ENCODE assay signal across 18 cellular contexts in genomic region chr11:126547691-126548090, GRCh38.
"Had no signal": no experiment of that assay in that cellular context is flagged by ENCODE, and none has a peak within 500 bp of the region (broad histone marks: within the 10 kb centered on the region; RNA-seq: fewer than 3 reads in every experiment).

No MANE protein-coding gene starts in this region.

- H3K4me3 Mint-ChIP-seq: activated naive CD4-positive, alpha-beta T cell treated with anti-CD3 and anti-CD28 coated beads, Interleukin-2, amount 10 ng/mL, durations not matched to agents 7 days and 5 days; activated T-helper 17 cell treated with anti-CD3 and anti-CD28 coated beads, Interleukin-2, amount 50 U/mL, for 72 hours had no signal

- H3K27ac Mint-ChIP-seq: activated naive CD4-positive, alpha-beta T cell treated with anti-CD3 and anti-CD28 coated beads, Interleukin-2, amount 10 ng/mL, durations not matched to agents 7 days and 5 days; activated T-helper 17 cell treated with anti-CD3 and anti-CD28 coated beads, Interleukin-2, amount 50 U/mL, for 72 hours; naive B cell had no signal

- DNase-seq: activated naive CD4-positive, alpha-beta T cell treated with anti-CD3 and anti-CD28 coated beads, Interleukin-2, amount 10 ng/mL, durations not matched to agents 7 days and 5 days; activated T-cell treated with anti-CD3 and anti-CD28 coated beads for 4 hours; central memory CD4-positive, alpha-beta T cell; colonic mucosa; glutamatergic neuron; left ventricle myocardium inferior; naive B cell; posterior cingulate gyrus; retina; stimulated activated CD4-positive, alpha-beta T cell treated with anti-CD3 and anti-CD28 coated beads, Interleukin-15, amount 100 ng/mL, for 24 hours; stimulated activated CD4-positive, alpha-beta T cell treated with anti-CD3 and anti-CD28 coated beads, Interleukin-4, amount 100 ng/mL, for 1 hour; stimulated activated naive CD4-positive, alpha-beta T cell treated with Interleukin-2 at 50 U/mL for 16 hours; substantia nigra; T-helper 2 cell; transverse colon had no signal

- H3K36me3 ChIP-seq: colonic mucosa, left ventricle myocardium inferior, transverse colon, vagina had no signal

- H3K36me3 Mint-ChIP-seq: activated naive CD4-positive, alpha-beta T cell treated with anti-CD3 and anti-CD28 coated beads, Interleukin-2, amount 10 ng/mL, durations not matched to agents 7 days and 5 days; naive B cell had no signal

- H3K4me1 ChIP-seq: colonic mucosa, left ventricle myocardium inferior had no signal

- H3K4me3 ChIP-seq: colonic mucosa, left ventricle myocardium inferior, transverse colon, vagina had no signal

- H3K9me3 ChIP-seq: colonic mucosa, left ventricle myocardium inferior, transverse colon, vagina had no signal

- H3K27ac ChIP-seq: colonic mucosa, left ventricle myocardium inferior, transverse colon, vagina had no signal

- H3K9me3 Mint-ChIP-seq: activated naive CD4-positive, alpha-beta T cell treated with anti-CD3 and anti-CD28 coated beads, Interleukin-2, amount 10 ng/mL, durations not matched to agents 7 days and 5 days; activated T-helper 17 cell treated with anti-CD3 and anti-CD28 coated beads, Interleukin-2, amount 50 U/mL, for 72 hours had no signal

- H3K4me1 Mint-ChIP-seq: activated naive CD4-positive, alpha-beta T cell treated with anti-CD3 and anti-CD28 coated beads, Interleukin-2, amount 10 ng/mL, durations not matched to agents 7 days and 5 days; activated T-helper 17 cell treated with anti-CD3 and anti-CD28 coated beads, Interleukin-2, amount 50 U/mL, for 72 hours; naive B cell had no signal

- ATAC-seq: activated T-helper 17 cell treated with anti-CD3 and anti-CD28 coated beads, Interleukin-2, amount 50 U/mL, for 72 hours; esophagus mucosa had no signal

- H3K27me3 ChIP-seq: colonic mucosa, vagina had no signal
